21 cellular contexts compared by ENCODE assay signal in the genomic region with DNA sequence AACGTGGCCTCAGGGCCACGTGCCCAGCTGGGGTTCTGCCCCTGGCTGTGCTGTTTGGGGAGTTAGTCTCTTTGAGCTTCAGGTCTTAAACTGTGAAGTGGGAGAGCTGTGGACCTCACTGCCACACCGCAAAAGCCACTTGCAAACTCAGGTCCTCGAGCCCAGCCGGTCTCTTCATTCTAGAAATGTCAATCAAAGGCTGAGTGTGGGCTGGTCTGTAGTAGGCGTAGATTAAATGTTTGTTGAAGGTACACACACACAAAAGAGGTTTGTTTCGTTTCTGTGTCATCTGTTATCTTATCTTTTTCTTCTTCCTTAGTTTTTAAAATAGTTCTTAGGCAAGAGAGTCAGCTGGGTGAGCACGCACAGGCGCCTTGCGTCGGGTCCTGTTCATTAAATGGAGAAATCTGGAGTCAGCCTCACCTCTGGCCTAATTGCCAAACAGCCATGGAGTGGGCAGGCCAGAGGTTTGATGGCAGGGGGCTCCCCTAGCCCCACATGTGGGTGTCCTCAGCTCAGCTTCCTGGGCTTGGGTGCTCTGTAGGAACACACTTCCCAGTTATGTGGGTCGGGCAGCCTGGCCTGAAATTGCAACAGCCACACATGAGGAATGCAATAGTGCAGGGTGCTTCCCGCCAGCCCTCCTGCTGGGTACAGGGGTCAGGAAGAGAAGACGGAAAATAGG. TPM values are rescaled to one million over a fixed set of nuclear protein-coding genes. Genes with fewer than 3 reads are reported as not detected.
DNase-seq lines count a peak whose midpoint lies in the region; ATAC-seq and TF ChIP-seq lines count a peak whose summit lies in the region.
"Had no signal": no experiment of that assay in that cellular context is flagged by ENCODE, and none has a peak within 500 bp of the region (broad histone marks: within the 10 kb centered on the region; RNA-seq: fewer than 3 reads in every experiment).

No MANE protein-coding gene starts in this region.

- peaks cover 26% of the 10 kb centered on the region for H3K4me1 ChIP-seq in cardiac muscle cell (ENCODE audit: low read depth)
- peaks cover 9% of the 10 kb centered on the region for H3K4me1 ChIP-seq in mesenchymal stem cell (ENCODE audit: control insufficient read depth, insufficient read depth, low read depth, low read length)
- H3K4me1 ChIP-seq in upper lobe of right lung, result no peaks in the 10 kb centered on the region

- H3K79me1 ChIP-seq in mesenchymal stem cell (replicated peaks; ENCODE audit: low read length, poor library complexity, severe bottlenecking), result no peaks in the 10 kb centered on the region

- no peak overlapping the region for H2BK12ac ChIP-seq in mesenchymal stem cell (ENCODE audit: low read length in 2 of 2)

- H3K27ac ChIP-seq in cardiac muscle cell (peak overlapping the region; percentile 82), mesenchymal stem cell (ENCODE audit: low read length, poor library complexity, severe bottlenecking) (no peak overlapping the region), upper lobe of right lung (no peak overlapping the region)
- H3K27ac ChIP-seq: transverse colon, VCaP had no signal

- peak overlapping the region; percentile 10 for H4K8ac ChIP-seq in mesenchymal stem cell (ENCODE audit: low read length)

- H3K14ac ChIP-seq in mesenchymal stem cell (ENCODE audit: low read length in 2 of 2), result no peak overlapping the region

- H2AFZ ChIP-seq in mesenchymal stem cell (ENCODE audit: low read depth, low read length), result no peak overlapping the region

- ATAC-seq in Right ventricle myocardium inferior, result no peak
- peak; percentile 58 for ATAC-seq in upper lobe of right lung
- ATAC-seq: CD8-positive, alpha-beta T cell had no signal

- intact Hi-C loops in Right ventricle myocardium inferior (cut with DNase I), result no loop called here
- intact Hi-C loops in upper lobe of right lung (cut with DNase I), result no loop called here

- H2AK5ac ChIP-seq in mesenchymal stem cell (ENCODE audit: low read length, severe bottlenecking), result no peak overlapping the region

- no peak overlapping the region for H3K9ac ChIP-seq in mesenchymal stem cell (ENCODE audit: low read length)

- H3K27me3 ChIP-seq in cardiac muscle cell, result no peaks in the 10 kb centered on the region
- H3K27me3 ChIP-seq in mesenchymal stem cell (ENCODE audit: control insufficient read depth in 1 of 2, insufficient read depth in 1 of 2, low read length in 2 of 2), result peaks cover 19 to 28% of the 10 kb centered on the region in 2 experiments
- H3K27me3 ChIP-seq in upper lobe of right lung, result no peaks in the 10 kb centered on the region
- H3K27me3 ChIP-seq: transverse colon had no signal

- H3K4me3 ChIP-seq in cardiac muscle cell, result no peak overlapping the region
- no peak overlapping the region for H3K4me3 ChIP-seq in mesenchymal stem cell (ENCODE audit: insufficient read depth in 1 of 2, low read depth in 1 of 2, low read length in 2 of 2)
- no peak overlapping the region for H3K4me3 ChIP-seq in upper lobe of right lung
- H3K4me3 ChIP-seq: transverse colon had no signal

- no peak overlapping the region for H2BK120ac ChIP-seq in mesenchymal stem cell (ENCODE audit: low read depth, low read length)

- H3K23ac ChIP-seq in mesenchymal stem cell (ENCODE audit: low read length in 2 of 2), result no peak overlapping the region

- DNase-seq in cardiac muscle cell (ENCODE audit: low read depth in 1 of 2, low spot score in 1 of 2) (peak; percentile 54 to 89), Right ventricle myocardium inferior (ENCODE audit: missing footprints) (no peak), amniotic epithelial cell (ENCODE audit: low read depth) (peak; percentile 62), mesenchymal stem cell (no peak), upper lobe of right lung (no peak), NCI-H2029 (lab: John Stamatoyannopoulos, UW) (no peak), T-helper 9 cell (no peak), SHP77 treated with DMSO at 0.1 percent for 48 hours (lab: John Stamatoyannopoulos, UW) (no peak)
- DNase-seq: activated T-cell treated with anti-CD3 and anti-CD28 coated beads, Interleukin-2, amount 50 U/mL, for 24 hours; erythroblast; NCI-H2171 treated with DMSO at 0.1 percent for 48 hours; RPMI8226; stimulated activated naive CD4-positive, alpha-beta T cell had no signal

- H2BK15ac ChIP-seq in mesenchymal stem cell (ENCODE audit: low read depth, poor library complexity, severe bottlenecking), result no peak overlapping the region

- H3K9me3 ChIP-seq in cardiac muscle cell (ENCODE audit: low read depth) (no peaks in the 10 kb centered on the region), mesenchymal stem cell (ENCODE audit: control insufficient read depth, low read length) (peaks cover 12% of the 10 kb centered on the region), upper lobe of right lung (no peaks in the 10 kb centered on the region)
- H3K9me3 ChIP-seq: transverse colon had no signal

- no peak overlapping the region for H4K91ac ChIP-seq in mesenchymal stem cell (ENCODE audit: low read length)

- no peak overlapping the region for H3K18ac ChIP-seq in mesenchymal stem cell (ENCODE audit: low read depth in 1 of 2, low read length in 2 of 2)

- H3K4ac ChIP-seq in mesenchymal stem cell (ENCODE audit: low read depth in 1 of 2, low read length in 2 of 2), result no peak overlapping the region

- no peak overlapping the region for H2BK5ac ChIP-seq in mesenchymal stem cell (ENCODE audit: low read depth, low read length, poor library complexity, severe bottlenecking)

- 81% methylated on average over 12 of the region's 14 CpGs for WGBS in mesenchymal stem cell

- no peak overlapping the region for H3K4me2 ChIP-seq in mesenchymal stem cell (ENCODE audit: low read length, poor library complexity, severe bottlenecking)

- no peak for TF ChIP-seq CTCF in cardiac muscle cell (IDR thresholded peaks at IDR 0.05; ENCODE audit: low read depth, low read length)
- no peak for TF ChIP-seq CTCF in upper lobe of right lung (IDR thresholded peaks at IDR 0.05)

- H3K36me3 ChIP-seq in cardiac muscle cell (no peaks in the 10 kb centered on the region), mesenchymal stem cell (ENCODE audit: control insufficient read depth in 1 of 2, insufficient read depth in 2 of 2, low read depth in 1 of 2, low read length in 2 of 2) (no peaks in the 10 kb centered on the region), upper lobe of right lung (no peaks in the 10 kb centered on the region)
- H3K36me3 ChIP-seq: transverse colon had no signal

RNA-seq across cellular contexts. Expression of gene PSAPL1, which starts 0.8 kb away (rescaled TPM):
- total RNA-seq in cardiac muscle cell (4.4 and 4.6 TPM in 2 replicates), Right ventricle myocardium inferior (not detected), upper lobe of right lung (0.14 TPM)
- 3.5 and 5.9 TPM in 2 replicates for polyA plus RNA-seq in cardiac muscle cell
- polyA plus RNA-seq in mesenchymal stem cell (2013, experiment 1 of 2), result not detected
- polyA plus RNA-seq in mesenchymal stem cell (2013, experiment 2 of 2), result not detected
- total RNA-seq: activated CD4-positive, alpha-beta memory T cell treated with anti-CD3 and anti-CD28 coated beads for 36 hours; activated naive CD4-positive, alpha-beta T cell treated with anti-CD3 and anti-CD28 coated beads, Interleukin-2, amount 50 U/mL, for 72 hours; CD8-positive, alpha-beta T cell; dermis blood vessel endothelial cell; lung microvascular endothelial cell; renal cortical epithelial cell; transverse colon had no signal

Comparison
In these comparisons a context has a peak if more than half of its experiments do, and no peak if none do; other contexts are left out.
1. DNase-seq: peak in cardiac muscle cell (2 of 2) and amniotic epithelial cell (single experiment); none in Right ventricle myocardium inferior (single experiment), mesenchymal stem cell (single experiment), upper lobe of right lung (single experiment), NCI-H2029 (single experiment), T-helper 9 cell (single experiment) and SHP77 treated with DMSO at 0.1 percent for 48 hours (single experiment).